8 cellular contexts compared by ENCODE assay signal in the genomic region with DNA sequence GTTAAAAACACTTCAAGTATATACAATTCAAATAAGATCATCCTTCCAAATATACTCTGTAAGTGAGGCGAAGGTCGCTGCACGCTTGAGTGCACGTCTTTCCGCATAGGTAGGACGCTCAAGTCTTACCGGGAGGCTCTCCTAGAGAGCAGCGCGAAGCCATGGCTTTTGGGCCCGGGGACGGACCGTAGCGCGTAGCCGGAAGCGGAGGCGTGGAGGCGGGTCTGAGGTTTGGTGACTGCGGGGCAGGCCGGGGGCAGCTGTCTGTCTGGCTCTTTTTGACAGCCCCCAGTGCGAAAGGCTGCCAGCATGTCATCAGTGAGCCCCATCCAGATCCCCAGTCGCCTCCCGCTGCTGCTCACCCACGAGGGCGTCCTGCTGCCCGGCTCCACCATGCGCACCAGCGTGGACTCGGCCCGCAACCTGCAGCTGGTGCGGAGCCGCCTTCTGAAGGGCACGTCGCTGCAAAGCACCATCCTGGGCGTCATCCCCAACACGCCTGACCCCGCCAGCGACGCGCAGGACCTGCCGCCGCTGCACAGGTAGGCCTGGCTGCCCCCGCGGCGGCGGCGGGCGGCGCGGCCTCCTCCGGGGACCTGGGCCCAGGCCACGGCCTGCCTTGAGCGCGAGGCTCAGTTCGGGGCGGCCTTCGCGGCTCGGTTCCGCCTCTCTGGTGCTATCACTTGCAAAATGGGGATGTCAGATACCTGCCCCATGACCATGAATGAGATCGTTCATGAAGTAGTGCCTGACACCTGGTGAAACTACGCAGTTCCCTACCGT. TPM values are rescaled to one million over a fixed set of nuclear protein-coding genes. Genes with fewer than 3 reads are reported as not detected.
DNase-seq lines count a peak whose midpoint lies in the region; ATAC-seq and TF ChIP-seq lines count a peak whose summit lies in the region.

A gene with protein sequence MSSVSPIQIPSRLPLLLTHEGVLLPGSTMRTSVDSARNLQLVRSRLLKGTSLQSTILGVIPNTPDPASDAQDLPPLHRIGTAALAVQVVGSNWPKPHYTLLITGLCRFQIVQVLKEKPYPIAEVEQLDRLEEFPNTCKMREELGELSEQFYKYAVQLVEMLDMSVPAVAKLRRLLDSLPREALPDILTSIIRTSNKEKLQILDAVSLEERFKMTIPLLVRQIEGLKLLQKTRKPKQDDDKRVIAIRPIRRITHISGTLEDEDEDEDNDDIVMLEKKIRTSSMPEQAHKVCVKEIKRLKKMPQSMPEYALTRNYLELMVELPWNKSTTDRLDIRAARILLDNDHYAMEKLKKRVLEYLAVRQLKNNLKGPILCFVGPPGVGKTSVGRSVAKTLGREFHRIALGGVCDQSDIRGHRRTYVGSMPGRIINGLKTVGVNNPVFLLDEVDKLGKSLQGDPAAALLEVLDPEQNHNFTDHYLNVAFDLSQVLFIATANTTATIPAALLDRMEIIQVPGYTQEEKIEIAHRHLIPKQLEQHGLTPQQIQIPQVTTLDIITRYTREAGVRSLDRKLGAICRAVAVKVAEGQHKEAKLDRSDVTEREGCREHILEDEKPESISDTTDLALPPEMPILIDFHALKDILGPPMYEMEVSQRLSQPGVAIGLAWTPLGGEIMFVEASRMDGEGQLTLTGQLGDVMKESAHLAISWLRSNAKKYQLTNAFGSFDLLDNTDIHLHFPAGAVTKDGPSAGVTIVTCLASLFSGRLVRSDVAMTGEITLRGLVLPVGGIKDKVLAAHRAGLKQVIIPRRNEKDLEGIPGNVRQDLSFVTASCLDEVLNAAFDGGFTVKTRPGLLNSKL (plus strand): TSS at position 221 of the 783 bp plus-strand sequence. CDS start 89 bp downstream, at position 310.

- peak within 1 kb of the TSS; percentile 72 for H3K27ac ChIP-seq in PC-3 (ENCODE audit: low read length)

- no TSS peak for BruUV-seq in PC-3 (replicated peaks; lab: Mats Ljungman, UMichigan)

- H4K20me1 ChIP-seq in PC-3 (ENCODE audit: low read length), result no peaks in the 10 kb centered on the region

- peak within 1 kb of the TSS; percentile 76 for H2AFZ ChIP-seq in PC-3 (ENCODE audit: low read length)

- TF ChIP-seq CTCF in PC-3 (conservative IDR thresholded peaks at IDR 0.05; ENCODE audit: low read depth, low read length) (no peak), epithelial cell of proximal tubule (conservative IDR thresholded peaks at IDR 0.05; ENCODE audit: low read depth, low read length) (no peak)

- H3K9ac ChIP-seq in PC-3 (ENCODE audit: low read length), result peak within 1 kb of the TSS; percentile 95

- ATAC-seq in GM21526 (IDR thresholded peaks at IDR 0.05; ENCODE audit: low FRiP score, unreplicated experiment) (peak; percentile 96), PC-3 (peak; percentile 94)

- no peaks in the 10 kb centered on the region for H3K27me3 ChIP-seq in PC-3 (ENCODE audit: low read length)

- H3K9me3 ChIP-seq in PC-3 (ENCODE audit: low read length), result no peaks in the 10 kb centered on the region

- POLR2A ChIA-PET in PC-3 (lab: Charles Lee; ENCODE audit: unreplicated experiment), result no interaction called here

- H3K9me2 ChIP-seq in PC-3 (replicated peaks; ENCODE audit: low read length), result no peaks in the 10 kb centered on the region

- no peaks in the 10 kb centered on the region for H3K36me3 ChIP-seq in PC-3 (ENCODE audit: low read depth, low read length)

- intact Hi-C loops in PC-3 (cut with micrococcal nuclease), result no loop called here

- peaks cover 12% of the 10 kb centered on the region; the same call in 1 of the 2 replicates for H3K4me1 ChIP-seq in PC-3 (ENCODE audit: insufficient read depth, low read length)

- peak within 1 kb of the TSS; percentile 85 for H3K4me3 ChIP-seq in PC-3 (ENCODE audit: low read length)
- H3K4me3 ChIP-seq in epithelial cell of proximal tubule (ENCODE audit: low read depth, low read length), result peak within 1 kb of the TSS; percentile 69

- peaks cover 52% of the 10 kb centered on the region for H3K79me2 ChIP-seq in PC-3 (ENCODE audit: low read length)

- peak within 1 kb of the TSS; percentile 88 for H3K4me2 ChIP-seq in PC-3 (ENCODE audit: low read length)

- no peaks in the 10 kb centered on the region for H3F3A ChIP-seq in PC-3 (ENCODE audit: low read length, unreplicated experiment)

- CTCF ChIA-PET in PC-3 (lab: Charles Lee), result no interaction called here

- DNase-seq in DMS 273 treated with DMSO at 0.1 percent for 48 hours (lab: John Stamatoyannopoulos, UW), result peak; percentile 70
- peak; percentile 55 for DNase-seq in HuH-7.5 (ENCODE audit: low spot score)
- peak; percentile 87 for DNase-seq in PC-3
- peak; percentile 92 for DNase-seq in activated T-cell treated with anti-CD3 and anti-CD28 coated beads for 48 hours (ENCODE audit: low read depth)
- peak; percentile 36 for DNase-seq in epithelial cell of proximal tubule (ENCODE audit: low read depth)
- DNase-seq in mucosa of gallbladder (ENCODE audit: low spot score), result peak; percentile 92
- DNase-seq in stimulated activated CD8-positive, alpha-beta memory T cell treated with anti-CD3 and anti-CD28 coated beads, Interleukin-4, amount 100 ng/mL, for 24 hours (ENCODE audit: low read depth), result peak; percentile 90

RNA-seq across cellular contexts. Expression of the gene that starts here (rescaled TPM):
- 32.3 and 41.5 TPM in 2 replicates for total RNA-seq in PC-3 (2014; rRNA removed)
- total RNA-seq in epithelial cell of proximal tubule, result 21.6 and 23.7 TPM in 2 replicates
- total RNA-seq in mucosa of gallbladder, result 104 TPM

Comparison
In these comparisons a context has a peak if more than half of its experiments do, and no peak if none do; other contexts are left out.
1. Peak in every context shown above with its lines: DNase-seq, ATAC-seq, H3K4me3 ChIP-seq and H3K27ac ChIP-seq.
2. DNase-seq: peak in every context shown above with its lines; median percentile 92 in activated T-cell treated with anti-CD3 and anti-CD28 coated beads for 48 hours; 92 in mucosa of gallbladder; 90 in stimulated activated CD8-positive, alpha-beta memory T cell treated with anti-CD3 and anti-CD28 coated beads, Interleukin-4, amount 100 ng/mL, for 24 hours; 87 in PC-3; 70 in DMS 273 treated with DMSO at 0.1 percent for 48 hours; 55 in HuH-7.5; 36 in epithelial cell of proximal tubule.